Comparison of ENCODE assay signal across 13 cellular contexts in genomic region chr22:46373838-46374662, GRCh38. TPM values are rescaled to one million over a fixed set of nuclear protein-coding genes. Genes with fewer than 3 reads are reported as not detected.
DNase-seq lines count a peak whose midpoint lies in the region; ATAC-seq, FAIRE-seq and TF ChIP-seq lines count a peak whose summit lies in the region.
"Had no signal": no experiment of that assay in that cellular context is flagged by ENCODE, and none has a peak within 500 bp of the region (broad histone marks: within the 10 kb centered on the region; RNA-seq: fewer than 3 reads in every experiment).

No MANE protein-coding gene starts in this region.

- no peak overlapping the region for H3K27ac ChIP-seq in K562 (ENCODE audit: extremely low read depth, low read depth, low read length)
- H3K27ac ChIP-seq: right lobe of liver had no signal

- DNase-seq in DMS53 (lab: John Stamatoyannopoulos, UW), result peak; percentile 61
- DNase-seq in DMS53 treated with DMSO at 0.1 percent for 48 hours (lab: John Stamatoyannopoulos, UW; ENCODE audit: unreplicated experiment), result no peak
- DNase-seq in NCI-H2171 treated with DMSO at 0.1 percent for 48 hours (lab: John Stamatoyannopoulos, UW), result peak; percentile 22
- DNase-seq in K562 (ENCODE audit: extremely low read depth in 1 of 4, low spot score in 3 of 4), result no peak
- peak; percentile 15 to 26 for DNase-seq in stimulated activated CD8-positive, alpha-beta memory T cell treated with anti-CD3 and anti-CD28 coated beads, Interleukin-15, amount 100 ng/mL, for 4 hours (ENCODE audit: low read depth in 2 of 2)
- no peak for DNase-seq in left lobe of liver (ENCODE audit: low spot score)
- DNase-seq: activated CD4-positive, alpha-beta T cell treated with anti-CD3 and anti-CD28 coated beads, Interleukin-2, amount 50 U/mL, for 48 hours; effector CD8-positive, alpha-beta T cell; Karpas-422 had no signal

- intact Hi-C loops in K562 (cut with micrococcal nuclease), result no loop called here

- no peak for TF ChIP-seq POLR2A in K562 (conservative IDR thresholded peaks at IDR 0.05)

- BruUV-seq in K562 (replicated peaks; lab: Mats Ljungman, UMichigan), result no TSS peak

- no peaks in the 10 kb centered on the region; the same call in 1 of the 2 replicates for H4K20me1 ChIP-seq in K562 (replicated peaks; ENCODE audit: control insufficient read depth, insufficient read depth, low read length)

- no peak overlapping the region for H3K4me3 ChIP-seq in K562
- H3K4me3 ChIP-seq: right lobe of liver had no signal

- no peak for TF ChIP-seq RAD21 in K562 (CRISPR knock-in tag; conservative IDR thresholded peaks at IDR 0.05 in 1 of 2, IDR thresholded peaks at IDR 0.05 in 1 of 2)

- H3K79me2 ChIP-seq in K562 (ENCODE audit: control insufficient read depth, insufficient read depth, low read length), result no peaks in the 10 kb centered on the region

- in situ Hi-C loops in K562 (cut with MboI), result no loop called here

- no peaks in the 10 kb centered on the region for H3K9me1 ChIP-seq in K562 (ENCODE audit: control insufficient read depth, insufficient read depth, low read length)

- TF ChIP-seq CTCF in K562 (IDR thresholded peaks at IDR 0.05 in 2 of 3, conservative IDR thresholded peaks at IDR 0.05 in 1 of 3; ENCODE audit: insufficient read depth in 2 of 3, low read depth in 1 of 3, low read length in 3 of 3), result no peak

- no peaks in the 10 kb centered on the region for H3K36me3 ChIP-seq in K562 (ENCODE audit: control insufficient read depth, insufficient read depth, low read length)
- H3K36me3 ChIP-seq: right lobe of liver had no signal

- H3K9ac ChIP-seq in K562 (ENCODE audit: insufficient read depth in 1 of 2, low read depth in 2 of 2, low read length in 2 of 2), result no peak overlapping the region

- no peaks in the 10 kb centered on the region for H3K9me3 ChIP-seq in K562 (replicated peaks; ENCODE audit: control insufficient read depth, insufficient read depth, low read depth, low read length)
- H3K9me3 ChIP-seq: right lobe of liver had no signal

- POLR2A ChIA-PET in K562 (lab: Yijun Ruan, JAX), result no interaction called here

- no peak overlapping the region for H3K4me2 ChIP-seq in K562 (ENCODE audit: insufficient read depth, low read length)

- no peak for TF ChIP-seq EP300 in K562 (IDR thresholded peaks at IDR 0.05; ENCODE audit: low read length)

- no peak overlapping the region for H2AFZ ChIP-seq in K562 (ENCODE audit: low read depth, low read length)

- no peak for FAIRE-seq in K562 (lab: Jason Lieb, UNC)
- FAIRE-seq: A204.1 had no signal

- ATAC-seq in K562 (no peak), HG02610 (IDR thresholded peaks at IDR 0.05; ENCODE audit: unreplicated experiment) (no peak), HG02763 (IDR thresholded peaks at IDR 0.05; ENCODE audit: unreplicated experiment) (no peak), left lobe of liver (no peak)

- H3K4me1 ChIP-seq in K562 (replicated peaks in 1 of 2; ENCODE audit: control insufficient read depth in 2 of 2, insufficient read depth in 2 of 2, low read length in 2 of 2), result peaks cover 0 to 9% of the 10 kb centered on the region in 2 experiments; a peak in 2 of 5 replicates

- CTCF ChIA-PET in K562 (lab: Yijun Ruan, JAX; ENCODE audit: low intra/inter-chr PET ratio), result no interaction called here

- 3% methylated on average over 30 of the region's 34 CpGs for WGBS in K562 (ENCODE audit: insufficient coverage, low coverage, missing lambda C conversion rate)

- H3K27me3 ChIP-seq in K562 (ENCODE audit: control insufficient read depth in 2 of 2, insufficient read depth in 2 of 2, low read length in 2 of 2), result peaks cover 3 to 24% of the 10 kb centered on the region in 2 experiments; a peak in 2 of 5 replicates
- H3K27me3 ChIP-seq: right lobe of liver had no signal

TF ChIP-seq in K562, 482 proteins besides CTCF, POLR2A, EP300 and RAD21 (continues in another document):
- TF ChIP-seq ZNF318 (IDR thresholded peaks at IDR 0.05; ENCODE audit: borderline replicate concordance in 1 of 2, low read depth in 1 of 2) (no peak), KHSRP (IDR thresholded peaks at IDR 0.05) (no peak), NBN (IDR thresholded peaks at IDR 0.05; ENCODE audit: low read depth) (no peak), ESRRA (IDR thresholded peaks at IDR 0.05; ENCODE audit: borderline replicate concordance, low read depth) (no peak), MEIS2 (IDR thresholded peaks at IDR 0.05; ENCODE audit: partially characterized antibody) (peak; percentile 42)
- TF ChIP-seq, protein P1, sequence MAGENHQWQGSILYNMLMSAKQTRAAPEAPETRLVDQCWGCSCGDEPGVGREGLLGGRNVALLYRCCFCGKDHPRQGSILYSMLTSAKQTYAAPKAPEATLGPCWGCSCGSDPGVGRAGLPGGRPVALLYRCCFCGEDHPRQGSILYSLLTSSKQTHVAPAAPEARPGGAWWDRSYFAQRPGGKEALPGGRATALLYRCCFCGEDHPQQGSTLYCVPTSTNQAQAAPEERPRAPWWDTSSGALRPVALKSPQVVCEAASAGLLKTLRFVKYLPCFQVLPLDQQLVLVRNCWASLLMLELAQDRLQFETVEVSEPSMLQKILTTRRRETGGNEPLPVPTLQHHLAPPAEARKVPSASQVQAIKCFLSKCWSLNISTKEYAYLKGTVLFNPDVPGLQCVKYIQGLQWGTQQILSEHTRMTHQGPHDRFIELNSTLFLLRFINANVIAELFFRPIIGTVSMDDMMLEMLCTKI (IDR thresholded peaks at IDR 0.05; ENCODE audit: partially characterized antibody), result no peak

RNA-seq across cellular contexts. Expression of gene TRMU, which starts 38.5 kb away (rescaled TPM):
- total RNA-seq in K562 (2011; cell fraction: chromatin; rRNA removed; ENCODE audit: low replicate concordance), result 143 and 244 TPM in 2 replicates
- total RNA-seq in K562 (2011; cell fraction: nucleolus; rRNA removed), result 146 and 197 TPM in 2 replicates
- 117 and 144 TPM in 2 replicates for total RNA-seq in K562 (2011; cell fraction: nucleoplasm; rRNA removed)
- total RNA-seq in K562 (2014; rRNA removed), result 47.2 and 52.2 TPM in 2 replicates
- 28.6 and 28.8 TPM in 2 replicates for total RNA-seq in K562 (2014; rRNA removed; fragmentation: Illumina TruSeq; extraction: Trizol)
- 38.2 and 38.7 TPM in 2 replicates for total RNA-seq in K562 (2015; rRNA removed; fragmentation: Illumina TruSeq; extraction: Trizol)
- 46.0 and 47.2 TPM in 2 replicates for total RNA-seq in K562 (2021)
- 35.3 and 36.7 TPM in 2 replicates for polyA plus RNA-seq in K562 (2011; rRNA removed)
- 28.7 and 36.3 TPM in 2 replicates for polyA plus RNA-seq in K562 (2011; cell fraction: cytosol; rRNA removed)
- 224 and 236 TPM in 2 replicates for polyA plus RNA-seq in K562 (2011; cell fraction: nucleus; rRNA removed)
- 31.9 and 36.3 TPM in 2 replicates for polyA plus RNA-seq in K562 (2012)
- polyA plus RNA-seq in K562 (2014; fragmentation: Illumina TruSeq; extraction: Trizol), result 33.3 and 36.3 TPM in 2 replicates
- 1 to 10 TPM; 2.3 to 3.7 TPM for polyA plus RNA-seq in K562 (2014; fragmentation: Nextera tagmentation; extraction: Ambion mirVana)
- polyA plus RNA-seq in K562 (2014; rRNA removed), result 49.9 and 54.1 TPM in 2 replicates
- polyA minus RNA-seq in K562 (2011; rRNA and poly(A)+ RNA removed), result 24.6 and 28.1 TPM in 2 replicates
- 11.9 and 14.3 TPM in 2 replicates for polyA minus RNA-seq in K562 (2011; cell fraction: cytosol; rRNA and poly(A)+ RNA removed)
- polyA minus RNA-seq in K562 (2011; cell fraction: nucleus; rRNA and poly(A)+ RNA removed), result 113 and 153 TPM in 2 replicates
- total RNA-seq in left lobe of liver, result 23.6 TPM

Comparison
In these comparisons a context has a peak if more than half of its experiments do, and no peak if none do; other contexts are left out.
1. DNase-seq: peak in DMS53 (single experiment), NCI-H2171 treated with DMSO at 0.1 percent for 48 hours (single experiment) and stimulated activated CD8-positive, alpha-beta memory T cell treated with anti-CD3 and anti-CD28 coated beads, Interleukin-15, amount 100 ng/mL, for 4 hours (2 of 2); none in DMS53 treated with DMSO at 0.1 percent for 48 hours (single experiment), K562 (0 of 4) and left lobe of liver (single experiment).